In the genomic region with DNA sequence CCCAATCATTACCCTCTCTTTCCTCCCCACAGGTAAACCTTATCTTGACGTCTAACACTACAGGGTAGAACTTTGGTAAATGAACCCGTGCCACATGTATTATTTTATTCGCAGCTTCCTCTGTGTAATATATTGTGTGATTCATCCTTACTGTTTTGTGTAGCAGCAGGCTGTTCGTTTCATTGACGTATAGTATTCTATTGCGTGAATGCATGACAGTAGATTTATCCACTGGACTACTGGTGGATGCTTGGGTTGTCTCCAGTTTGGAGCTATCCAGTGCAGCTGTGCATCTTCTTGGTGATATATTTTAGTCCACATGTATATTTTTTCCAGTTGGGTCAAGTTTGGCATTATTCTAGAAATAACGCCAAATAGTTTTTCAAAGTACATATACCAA, we compare ENCODE assay signal across 23 cellular contexts. TPM values are rescaled to one million over a fixed set of nuclear protein-coding genes. Genes with fewer than 3 reads are reported as not detected.
"Had no signal": no experiment of that assay in that cellular context is flagged by ENCODE, and none has a peak within 500 bp of the region (broad histone marks: within the 10 kb centered on the region; RNA-seq: fewer than 3 reads in every experiment).

No MANE protein-coding gene starts in this region.

- H3K36me3 Mint-ChIP-seq: memory B cell; natural killer cell; stimulated activated effector memory CD8-positive, alpha-beta T cell treated with anti-CD3 and anti-CD28 coated beads, Interleukin-12 subunit alpha, Interleukin-12 subunit beta, amount 100 ng/mL, for 72 hours had no signal

- H3K4me1 Mint-ChIP-seq: natural killer cell; stimulated activated effector memory CD8-positive, alpha-beta T cell treated with anti-CD3 and anti-CD28 coated beads, Interleukin-12 subunit alpha, Interleukin-12 subunit beta, amount 100 ng/mL, for 72 hours had no signal

- H3K27me3 ChIP-seq: foreskin keratinocyte, heart right ventricle, pancreas, right lobe of liver, stomach, thyroid gland, vagina had no signal

- H3K4me1 ChIP-seq: foreskin keratinocyte, pancreas, right lobe of liver, stomach, thyroid gland, vagina had no signal

- H3K27ac ChIP-seq: foreskin keratinocyte, pancreas, right lobe of liver, stomach, thyroid gland, vagina had no signal

- DNase-seq: cortex of kidney; foreskin keratinocyte; glutamatergic neuron; hippocampal formation; kidney glomerular epithelial cell; left colon; natural killer cell; pancreas; retina; right lobe of liver; stimulated activated CD4-positive, alpha-beta T cell treated with anti-CD3 and anti-CD28 coated beads, Interleukin-2, amount 100 ng/mL, for 24 hours; stimulated activated CD4-positive, alpha-beta T cell treated with anti-CD3 and anti-CD28 coated beads, Interleukin-4, amount 100 ng/mL, for 24 hours; stimulated activated naive CD4-positive, alpha-beta T cell treated with Interleukin-2 at 50 U/mL for 16 hours; stomach; thyroid gland; trophoblast cell had no signal

- H3K9me3 ChIP-seq: heart right ventricle, pancreas, right lobe of liver, stomach, thyroid gland, vagina had no signal

- H3K4me3 Mint-ChIP-seq: memory B cell; natural killer cell; stimulated activated effector memory CD8-positive, alpha-beta T cell treated with anti-CD3 and anti-CD28 coated beads, Interleukin-12 subunit alpha, Interleukin-12 subunit beta, amount 100 ng/mL, for 72 hours had no signal

- H3K36me3 ChIP-seq: heart right ventricle, pancreas, right lobe of liver, stomach, thyroid gland, vagina had no signal

- H3K27me3 Mint-ChIP-seq: memory B cell had no signal

- H3K4me3 ChIP-seq: heart right ventricle, lung, pancreas, right lobe of liver, stomach, thyroid gland, vagina had no signal

- ATAC-seq: foreskin keratinocyte; left colon; natural killer cell; pancreas; right lobe of liver; stimulated activated effector memory CD8-positive, alpha-beta T cell treated with anti-CD3 and anti-CD28 coated beads, Interleukin-12 subunit alpha, Interleukin-12 subunit beta, amount 100 ng/mL, for 72 hours had no signal

- H3K9me3 Mint-ChIP-seq: memory B cell; natural killer cell; stimulated activated effector memory CD8-positive, alpha-beta T cell treated with anti-CD3 and anti-CD28 coated beads, Interleukin-12 subunit alpha, Interleukin-12 subunit beta, amount 100 ng/mL, for 72 hours had no signal

RNA-seq across cellular contexts. Expression of gene ECT2L, which starts 9.1 kb away (rescaled TPM):
- total RNA-seq: foreskin keratinocyte, left colon, mononuclear cell, pulmonary artery endothelial cell, right lobe of liver, vagina had no signal
